Comparison of ENCODE assay signal across 14 cellular contexts in the genomic region with DNA sequence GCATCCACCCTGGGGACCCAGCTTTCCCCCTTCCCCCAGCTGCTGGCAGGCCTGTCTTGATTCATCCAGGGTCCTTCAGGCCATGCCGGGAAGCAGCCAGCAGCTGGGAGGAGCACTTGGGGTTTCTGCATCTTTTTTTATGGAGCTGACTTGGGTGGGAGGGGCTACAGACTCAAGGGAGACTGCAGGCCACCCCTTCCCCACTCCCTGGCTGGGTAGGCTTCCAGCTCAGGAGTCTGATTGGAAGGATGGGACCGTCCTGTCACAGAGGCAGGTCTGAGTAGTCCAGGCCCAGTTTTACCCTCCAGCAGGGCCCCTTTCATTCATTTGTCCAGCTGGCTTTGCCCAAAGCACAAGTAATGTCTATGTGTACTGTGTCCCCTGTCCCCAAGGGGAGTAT. TPM values are rescaled to one million over a fixed set of nuclear protein-coding genes. Genes with fewer than 3 reads are reported as not detected.
"Had no signal": no experiment of that assay in that cellular context is flagged by ENCODE, and none has a peak within 500 bp of the region (broad histone marks: within the 10 kb centered on the region; RNA-seq: fewer than 3 reads in every experiment).

No MANE protein-coding gene starts in this region.

RNA-seq across cellular contexts. Expression of a gene that starts 12.2 kb away (rescaled TPM):
- total RNA-seq: stomach, temporal lobe, thoracic aorta, transverse colon, upper lobe of left lung, upper lobe of right lung, uterus, vagina had no signal
- polyA plus RNA-seq: stomach, thymus had no signal

RNA-seq across cellular contexts. Expression of a gene that starts 43.7 kb away (rescaled TPM):
- total RNA-seq: subcutaneous adipose tissue, suprapubic skin, temporal lobe, thoracic aorta, tibial nerve, transverse colon, upper lobe of left lung, upper lobe of right lung, ureter, urinary bladder, uterus, vagina had no signal
- polyA plus RNA-seq: stomach, urinary bladder had no signal
